In genomic region chr7:64687249-64687648, GRCh38 we compare ENCODE assay signal across 17 cellular contexts. TPM values are rescaled to one million over a fixed set of nuclear protein-coding genes. Genes with fewer than 3 reads are reported as not detected.
DNase-seq lines count a peak whose midpoint lies in the region; ATAC-seq and TF ChIP-seq lines count a peak whose summit lies in the region.
"Had no signal": no experiment of that assay in that cellular context is flagged by ENCODE, and none has a peak within 500 bp of the region (broad histone marks: within the 10 kb centered on the region; RNA-seq: fewer than 3 reads in every experiment).

No MANE protein-coding gene starts in this region.

- H3K9ac ChIP-seq in DND-41 (ENCODE audit: low read depth, low read length), result peak overlapping the region; percentile 52

- no peak for DNase-seq in CD4-positive, CD25-positive, alpha-beta regulatory T cell
- DNase-seq in DND-41, result peak; percentile 77
- no peak for DNase-seq in T-cell
- no peak for DNase-seq in naive thymus-derived CD4-positive, alpha-beta T cell
- no peak for DNase-seq in foreskin fibroblast
- DNase-seq in mesenteric fat pad (ENCODE audit: low spot score), result no peak
- no peak for DNase-seq in NK-92 treated with Interleukin-12 subunit alpha and Interleukin-12 subunit beta, amount 100 ng/mL, for 24 hours (lab: John Stamatoyannopoulos, UW)
- no peak for DNase-seq in NOMO-1 (lab: John Stamatoyannopoulos, UW; ENCODE audit: unreplicated experiment in 2 of 2)
- DNase-seq: dorsolateral prefrontal cortex, EL, mucosa of descending colon, NCI-H526 treated with DMSO at 0.1 percent for 48 hours, right cardiac atrium, stomach had no signal

- no peaks in the 10 kb centered on the region for H3K27me3 ChIP-seq in CD4-positive, CD25-positive, alpha-beta regulatory T cell (ENCODE audit: control insufficient read depth, insufficient read depth, low read length)
- H3K27me3 ChIP-seq in DND-41 (ENCODE audit: insufficient read depth, low read length, poor library complexity), result no peaks in the 10 kb centered on the region
- no peaks in the 10 kb centered on the region for H3K27me3 ChIP-seq in naive thymus-derived CD4-positive, alpha-beta T cell (ENCODE audit: control insufficient read depth in 2 of 2, insufficient read depth in 2 of 2, low read length in 2 of 2)
- H3K27me3 ChIP-seq: dorsolateral prefrontal cortex, stomach had no signal

- no peaks in the 10 kb centered on the region for H3K27me3 Mint-ChIP-seq in CD4-positive, CD25-positive, alpha-beta regulatory T cell
- H3K27me3 Mint-ChIP-seq in T-cell, result no peaks in the 10 kb centered on the region
- H3K27me3 Mint-ChIP-seq in naive thymus-derived CD4-positive, alpha-beta T cell, result no peaks in the 10 kb centered on the region

- intact Hi-C loops in naive thymus-derived CD4-positive, alpha-beta T cell (cut with micrococcal nuclease), result no loop called here

- peak overlapping the region; percentile 29; the same call in 1 of the 2 replicates for H3K4me2 ChIP-seq in DND-41 (ENCODE audit: insufficient read depth, low read length)

- H3K36me3 Mint-ChIP-seq in CD4-positive, CD25-positive, alpha-beta regulatory T cell, result peaks cover 28% of the 10 kb centered on the region
- H3K36me3 Mint-ChIP-seq in T-cell, result peaks cover 34% of the 10 kb centered on the region
- peaks cover 0 to 41% (median 22%) of the 10 kb centered on the region in 5 donors for H3K36me3 Mint-ChIP-seq in naive thymus-derived CD4-positive, alpha-beta T cell

- H3K9me3 Mint-ChIP-seq in CD4-positive, CD25-positive, alpha-beta regulatory T cell, result peaks cover 5 to 34% (median 20%) of the 10 kb centered on the region in 7 donors
- peaks cover 16 to 27% (median 17%) of the 10 kb centered on the region in 3 donors for H3K9me3 Mint-ChIP-seq in T-cell
- peaks cover 11 to 56% (median 23%) of the 10 kb centered on the region in 11 donors for H3K9me3 Mint-ChIP-seq in naive thymus-derived CD4-positive, alpha-beta T cell

- no peak overlapping the region for H2AFZ ChIP-seq in DND-41 (ENCODE audit: low read depth, low read length)

- no peak overlapping the region for H3K27ac ChIP-seq in CD4-positive, CD25-positive, alpha-beta regulatory T cell (ENCODE audit: insufficient read depth, low read length, poor library complexity, severe bottlenecking)
- H3K27ac ChIP-seq in DND-41 (ENCODE audit: low read length), result peak overlapping the region; percentile 89
- no peak overlapping the region for H3K27ac ChIP-seq in naive thymus-derived CD4-positive, alpha-beta T cell (ENCODE audit: low read depth, low read length)
- H3K27ac ChIP-seq: dorsolateral prefrontal cortex, stomach had no signal

- peaks cover 99% of the 10 kb centered on the region for H3K79me2 ChIP-seq in DND-41 (ENCODE audit: insufficient read depth, low read length)

- H3K4me3 Mint-ChIP-seq in CD4-positive, CD25-positive, alpha-beta regulatory T cell, result peak overlapping the region in 2 of 4 donors; percentile 6 to 41
- peak overlapping the region in 1 of 3 donors; percentile 28 for H3K4me3 Mint-ChIP-seq in T-cell
- H3K4me3 Mint-ChIP-seq in naive thymus-derived CD4-positive, alpha-beta T cell, result peak overlapping the region in 3 of 10 donors; percentile 39 to 72 (median 56)

- no peaks in the 10 kb centered on the region for H3K4me1 ChIP-seq in CD4-positive, CD25-positive, alpha-beta regulatory T cell (ENCODE audit: control insufficient read depth, insufficient read depth, low read length, poor library complexity, severe bottlenecking)
- H3K4me1 ChIP-seq in DND-41 (ENCODE audit: insufficient read depth, low read length), result peaks cover 71% of the 10 kb centered on the region
- H3K4me1 ChIP-seq in naive thymus-derived CD4-positive, alpha-beta T cell (ENCODE audit: control insufficient read depth in 2 of 2, insufficient read depth in 2 of 2, low read length in 2 of 2), result no peaks in the 10 kb centered on the region
- H3K4me1 ChIP-seq: HAP-1 had no signal

- H3K4me1 Mint-ChIP-seq in CD4-positive, CD25-positive, alpha-beta regulatory T cell, result peaks cover 10 to 57% (median 37%) of the 10 kb centered on the region in 4 donors
- H3K4me1 Mint-ChIP-seq in T-cell, result peaks cover 43 to 58% (median 58%) of the 10 kb centered on the region in 3 donors
- peaks cover 16 to 61% (median 43%) of the 10 kb centered on the region in 7 donors for H3K4me1 Mint-ChIP-seq in naive thymus-derived CD4-positive, alpha-beta T cell

- ATAC-seq in CD4-positive, CD25-positive, alpha-beta regulatory T cell (ENCODE audit: low read depth in 2 of 2), result no peak
- ATAC-seq in DND-41 (ENCODE audit: insufficient read depth, low read depth) (peak; percentile 81), T-cell (replicated peaks in 1 of 4) (no peak)
- ATAC-seq in naive thymus-derived CD4-positive, alpha-beta T cell, result no peak
- ATAC-seq: K562, mucosa of descending colon, right cardiac atrium, SK-N-SH treated with all-trans-retinoic acid at 6 μM for 48 hours had no signal

- H3K36me3 ChIP-seq in CD4-positive, CD25-positive, alpha-beta regulatory T cell (ENCODE audit: control insufficient read depth, insufficient read depth, low read length), result peaks cover 86% of the 10 kb centered on the region
- H3K36me3 ChIP-seq in DND-41 (ENCODE audit: insufficient read depth, low read length), result peaks cover 99% of the 10 kb centered on the region
- peaks cover 0 to 92% (median 38%) of the 10 kb centered on the region in 3 experiments for H3K36me3 ChIP-seq in naive thymus-derived CD4-positive, alpha-beta T cell (ENCODE audit: control insufficient read depth in 2 of 3, insufficient read depth in 3 of 3, low read length in 3 of 3)

- H3K4me3 ChIP-seq in CD4-positive, CD25-positive, alpha-beta regulatory T cell (ENCODE audit: low read depth, low read length), result no peak overlapping the region
- H3K4me3 ChIP-seq in DND-41 (ENCODE audit: low read depth in 1 of 2, low read length in 2 of 2) (0 out of 4 replicates have a peak overlapping the region, but pooled peaks of 1 of the 2 experiments have one; percentile 16), foreskin fibroblast (ENCODE audit: low read depth in 1 of 2, low read length in 2 of 2) (no peak overlapping the region)
- no peak overlapping the region for H3K4me3 ChIP-seq in naive thymus-derived CD4-positive, alpha-beta T cell (ENCODE audit: low read length)
- H3K4me3 ChIP-seq: dorsolateral prefrontal cortex, HAP-1, K562, mucosa of descending colon, stomach had no signal

- TF ChIP-seq CTCF in DND-41 (IDR thresholded peaks at IDR 0.05; ENCODE audit: borderline replicate concordance, extremely low read depth, low read length, poor library complexity, severe bottlenecking) (no peak), foreskin fibroblast (IDR thresholded peaks at IDR 0.05; ENCODE audit: low read depth, low read length) (no peak)

- POLR2A ChIA-PET in T-cell (lab: Charles Lee), result no interaction called here
- POLR2A ChIA-PET in naive thymus-derived CD4-positive, alpha-beta T cell (lab: Charles Lee), result no interaction called here

- peaks cover 52 to 82% of the 10 kb centered on the region in 2 experiments for H3K9me3 ChIP-seq in CD4-positive, CD25-positive, alpha-beta regulatory T cell (ENCODE audit: control insufficient read depth in 2 of 2, low read length in 2 of 2)
- peaks cover 25% of the 10 kb centered on the region for H3K9me3 ChIP-seq in DND-41 (ENCODE audit: insufficient read depth, low read length, severe bottlenecking)
- H3K9me3 ChIP-seq in naive thymus-derived CD4-positive, alpha-beta T cell (ENCODE audit: control insufficient read depth in 2 of 3, low read length in 3 of 3), result peaks cover 0 to 55% (median 0%) of the 10 kb centered on the region in 3 experiments
- H3K9me3 ChIP-seq: HAP-1 had no signal

- peaks cover 5% of the 10 kb centered on the region; the same call in 1 of the 2 replicates for H4K20me1 ChIP-seq in DND-41 (ENCODE audit: insufficient read depth, low read length)

- H3K27ac Mint-ChIP-seq in CD4-positive, CD25-positive, alpha-beta regulatory T cell, result peak overlapping the region in 2 of 3 donors; percentile 63 to 87
- H3K27ac Mint-ChIP-seq in T-cell, result peak overlapping the region; percentile 9 to 81
- H3K27ac Mint-ChIP-seq in naive thymus-derived CD4-positive, alpha-beta T cell, result peak overlapping the region in 5 of 9 donors; percentile 37 to 86 (median 68)

- CTCF ChIA-PET in T-cell (lab: Charles Lee), result no interaction called here
- CTCF ChIA-PET in naive thymus-derived CD4-positive, alpha-beta T cell (lab: Charles Lee), result no interaction called here

RNA-seq across cellular contexts. Expression of gene ZNF107, which starts 21.3 kb away (rescaled TPM):
- total RNA-seq in CD4-positive, CD25-positive, alpha-beta regulatory T cell, result 13.0 TPM
- 1 to 10 TPM; 6.0 to 8.1 (median 6.9) TPM for polyA plus RNA-seq in CD4-positive, CD25-positive, alpha-beta regulatory T cell
- total RNA-seq in T-cell (10 to 100 TPM; 15.1 to 22.6 (median 21.2) TPM), mesenteric fat pad (4.0 TPM)
- total RNA-seq in naive thymus-derived CD4-positive, alpha-beta T cell, result 10 to 100 TPM; 11.2 to 33.5 (median 17.3) TPM
- 10 to 100 TPM; 11.8 to 15.6 TPM for polyA plus RNA-seq in naive thymus-derived CD4-positive, alpha-beta T cell
